9 cellular contexts compared by ENCODE assay signal in the genomic region with DNA sequence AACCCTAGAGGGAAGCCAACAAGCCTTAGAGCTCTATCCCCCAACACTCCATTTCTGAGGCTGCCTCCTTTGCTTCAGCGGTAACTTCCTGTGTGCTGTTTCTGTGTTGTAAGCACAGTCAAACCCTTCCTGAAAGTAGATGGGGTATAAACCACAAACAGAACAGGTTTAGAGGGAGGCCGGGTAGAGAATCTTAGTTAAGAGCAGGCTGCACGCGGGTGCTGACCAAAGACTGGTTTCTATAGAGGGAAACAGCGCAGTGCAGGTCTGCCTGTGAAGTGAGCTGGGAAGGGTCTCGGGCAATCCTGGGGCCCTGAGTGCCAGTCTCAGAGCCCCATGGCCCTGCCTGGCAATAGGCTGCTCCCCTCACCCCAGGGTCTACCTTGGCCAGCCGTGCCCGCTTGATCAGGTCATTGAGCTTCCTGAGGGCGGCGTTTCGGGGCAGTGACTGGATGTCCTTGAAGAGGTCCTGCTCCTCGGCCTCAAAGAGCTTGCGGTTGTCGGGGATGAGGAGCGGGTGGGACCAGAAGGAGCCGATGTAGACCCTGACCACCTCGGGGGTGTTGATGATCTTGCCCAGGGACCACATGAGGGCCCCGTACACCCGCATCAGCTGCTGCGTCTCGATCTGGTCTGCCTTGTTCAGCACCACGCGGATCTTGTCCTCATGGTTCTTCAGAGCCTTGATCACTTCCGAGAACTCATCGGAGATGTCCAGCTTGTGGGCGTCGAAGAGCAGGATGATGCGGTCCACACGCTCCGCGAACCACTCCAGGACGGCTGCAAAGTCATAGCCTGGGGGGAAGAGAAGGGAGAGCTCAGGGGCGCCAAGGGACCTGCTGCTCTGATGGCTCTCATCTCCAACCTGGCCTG. TPM values are rescaled to one million over a fixed set of nuclear protein-coding genes. Genes with fewer than 3 reads are reported as not detected.
DNase-seq lines count a peak whose midpoint lies in the region; ATAC-seq, FAIRE-seq and TF ChIP-seq lines count a peak whose summit lies in the region.
"Had no signal": no experiment of that assay in that cellular context is flagged by ENCODE, and none has a peak within 500 bp of the region (broad histone marks: within the 10 kb centered on the region; RNA-seq: fewer than 3 reads in every experiment).

No MANE protein-coding gene starts in this region.

- H2AFZ ChIP-seq in K562 (ENCODE audit: low read depth, low read length) (no peak overlapping the region), PC-3 (ENCODE audit: low read length) (no peak overlapping the region)

- H3K9me3 Mint-ChIP-seq in progenitor cell of endocrine pancreas (ENCODE audit: low read depth) = no peaks in the 10 kb centered on the region

- no peak for TF ChIP-seq RAD21 in K562 (CRISPR knock-in tag; conservative IDR thresholded peaks at IDR 0.05 in 1 of 2, IDR thresholded peaks at IDR 0.05 in 1 of 2)

- intact Hi-C loops in K562 (cut with micrococcal nuclease) (no loop called here), PC-3 (cut with micrococcal nuclease) (no loop called here)

- H3K4me1 Mint-ChIP-seq in progenitor cell of endocrine pancreas (ENCODE audit: low read depth) = peaks cover 1% of the 10 kb centered on the region

- peaks cover 40% of the 10 kb centered on the region for H3K79me2 ChIP-seq in K562 (ENCODE audit: control insufficient read depth, insufficient read depth, low read length)
- H3K79me2 ChIP-seq in PC-3 (ENCODE audit: low read length) = peaks cover 79% of the 10 kb centered on the region

- H3F3A ChIP-seq in PC-3 (ENCODE audit: low read length, unreplicated experiment) = peaks cover 4% of the 10 kb centered on the region

- 93% methylated on average over 28 of the region's 33 CpGs for WGBS in K562 (ENCODE audit: insufficient coverage, low coverage, missing lambda C conversion rate)

- H3K4me1 ChIP-seq in K562 (replicated peaks in 1 of 2; ENCODE audit: control insufficient read depth in 2 of 2, insufficient read depth in 2 of 2, low read length in 2 of 2) (peaks cover 28 to 56% of the 10 kb centered on the region in 2 experiments), PC-3 (ENCODE audit: insufficient read depth, low read length) (peaks cover 60% of the 10 kb centered on the region)

- H3K27ac ChIP-seq in K562 (ENCODE audit: extremely low read depth, low read depth, low read length) = no peak overlapping the region
- H3K27ac ChIP-seq in PC-3 (ENCODE audit: low read length) = no peak overlapping the region

- H3K36me3 ChIP-seq in K562 (ENCODE audit: control insufficient read depth, insufficient read depth, low read length) = peaks cover 49% of the 10 kb centered on the region; the same call in 2 of the 3 replicates
- peaks cover 36% of the 10 kb centered on the region for H3K36me3 ChIP-seq in PC-3 (ENCODE audit: low read depth, low read length)

- no peaks in the 10 kb centered on the region for H3K9me2 ChIP-seq in PC-3 (replicated peaks; ENCODE audit: low read length)

- H4K20me1 ChIP-seq in K562 (replicated peaks; ENCODE audit: control insufficient read depth, insufficient read depth, low read length) (no peaks in the 10 kb centered on the region), PC-3 (ENCODE audit: low read length) (peaks cover 19% of the 10 kb centered on the region; the same call in 1 of the 2 replicates)

- DNase-seq in NOMO-1 treated with DMSO at 0.1 percent for 48 hours (lab: John Stamatoyannopoulos, UW; ENCODE audit: unreplicated experiment) (peak; percentile 90), K562 (ENCODE audit: extremely low read depth in 1 of 4, low spot score in 3 of 4) (no peak), progenitor cell of endocrine pancreas (ENCODE audit: low spot score, unreplicated experiment) (no peak), PC-3 (no peak), A172 (ENCODE audit: low spot score) (no peak)
- DNase-seq in stimulated activated naive CD8-positive, alpha-beta T cell treated with anti-CD3 and anti-CD28 coated beads, Interleukin-15, Interleukin-2, amounts not matched to agents 100 U/mL and 50 U/mL, for 24 hours = peak; percentile 70

- H3K27me3 ChIP-seq in K562 (ENCODE audit: control insufficient read depth in 2 of 2, insufficient read depth in 2 of 2, low read length in 2 of 2) (no peaks in the 10 kb centered on the region), PC-3 (ENCODE audit: low read length) (no peaks in the 10 kb centered on the region)

- no peaks in the 10 kb centered on the region for H3K9me1 ChIP-seq in K562 (ENCODE audit: control insufficient read depth, insufficient read depth, low read length)

- peaks cover 7% of the 10 kb centered on the region for H3K36me3 Mint-ChIP-seq in progenitor cell of endocrine pancreas (ENCODE audit: insufficient read depth)

- H3K4me2 ChIP-seq in K562 (ENCODE audit: insufficient read depth, low read length) (no peak overlapping the region), PC-3 (ENCODE audit: low read length) (no peak overlapping the region)

- H3K4me3 Mint-ChIP-seq in progenitor cell of endocrine pancreas (ENCODE audit: low read depth) = no peak overlapping the region

- POLR2A ChIA-PET in K562 (lab: Yijun Ruan, JAX) (interaction anchor here (0.6 to 2.6 kb wide), 5 partner anchors 10 to 1188 kb away, joined by 3 to 8 read pairs (median 5); no protein-coding TSS in a partner anchor), PC-3 (lab: Charles Lee; ENCODE audit: unreplicated experiment) (interaction anchor here (1.1 kb wide), 1 partner anchor 9 kb away, joined by 4 read pairs; no protein-coding TSS in a partner anchor)

- BruUV-seq in K562 (replicated peaks; lab: Mats Ljungman, UMichigan) = no TSS peak
- no TSS peak for BruUV-seq in PC-3 (replicated peaks; lab: Mats Ljungman, UMichigan)

- H3K9me3 ChIP-seq in K562 (replicated peaks; ENCODE audit: control insufficient read depth, insufficient read depth, low read depth, low read length) = no peaks in the 10 kb centered on the region
- H3K9me3 ChIP-seq in PC-3 (ENCODE audit: low read length) = no peaks in the 10 kb centered on the region

- no peak overlapping the region for H3K4me3 ChIP-seq in K562
- no peak overlapping the region for H3K4me3 ChIP-seq in PC-3 (ENCODE audit: low read length)

- H3K9ac ChIP-seq in K562 (ENCODE audit: insufficient read depth in 1 of 2, low read depth in 2 of 2, low read length in 2 of 2) (peak overlapping the region in 1 of 2 experiments; percentile 26; a peak in 1 of 4 replicates), PC-3 (ENCODE audit: low read length) (no peak overlapping the region)

- no peak for FAIRE-seq in K562 (lab: Jason Lieb, UNC)
- FAIRE-seq: islet of Langerhans had no signal

- no peak for TF ChIP-seq CTCF in K562 (IDR thresholded peaks at IDR 0.05 in 2 of 3, conservative IDR thresholded peaks at IDR 0.05 in 1 of 3; ENCODE audit: insufficient read depth in 2 of 3, low read depth in 1 of 3, low read length in 3 of 3)
- TF ChIP-seq CTCF in progenitor cell of endocrine pancreas (IDR thresholded peaks at IDR 0.05; ENCODE audit: unreplicated experiment) = no peak
- TF ChIP-seq CTCF in PC-3 (conservative IDR thresholded peaks at IDR 0.05; ENCODE audit: low read depth, low read length) = no peak

- TF ChIP-seq EP300 in K562 (IDR thresholded peaks at IDR 0.05; ENCODE audit: low read length) = no peak

- no peak overlapping the region for H3K27ac Mint-ChIP-seq in progenitor cell of endocrine pancreas

- TF ChIP-seq POLR2A in K562 (conservative IDR thresholded peaks at IDR 0.05) = no peak

- CTCF ChIA-PET in K562 (lab: Yijun Ruan, JAX; ENCODE audit: low intra/inter-chr PET ratio) (no interaction called here), PC-3 (lab: Charles Lee) (no interaction called here)

- no peaks in the 10 kb centered on the region for H3K27me3 Mint-ChIP-seq in progenitor cell of endocrine pancreas

- in situ Hi-C loops in K562 (cut with MboI) = no loop called here

- ATAC-seq in GM18868 (IDR thresholded peaks at IDR 0.05; ENCODE audit: unreplicated experiment) = peak; percentile 73
- ATAC-seq in HG02642 (IDR thresholded peaks at IDR 0.05; ENCODE audit: poor library complexity, unreplicated experiment) = peak; percentile 67
- no peak for ATAC-seq in K562
- peak; percentile 66 for ATAC-seq in stimulated activated naive CD8-positive, alpha-beta T cell treated with anti-CD3 and anti-CD28 coated beads, Interleukin-15, Interleukin-2, amounts not matched to agents 100 U/mL and 50 U/mL, for 24 hours
- ATAC-seq in PC-3 = no peak

RNA-seq across cellular contexts. Expression of gene CDC42BPG, which starts 15.3 kb away (rescaled TPM):
- total RNA-seq in K562 (2011; cell fraction: chromatin; rRNA removed; ENCODE audit: low replicate concordance) = 19.1 and 64.6 TPM in 2 replicates
- 33.3 and 37.9 TPM in 2 replicates for total RNA-seq in K562 (2011; cell fraction: nucleolus; rRNA removed)
- total RNA-seq in K562 (2011; cell fraction: nucleoplasm; rRNA removed) = 16.2 and 19.7 TPM in 2 replicates
- 4.0 and 7.1 TPM in 2 replicates for total RNA-seq in K562 (2014; rRNA removed)
- total RNA-seq in K562 (2014; rRNA removed; fragmentation: Illumina TruSeq; extraction: Trizol) = 0.99 and 1.1 TPM in 2 replicates
- 2.1 and 2.5 TPM in 2 replicates for total RNA-seq in K562 (2015; rRNA removed; fragmentation: Illumina TruSeq; extraction: Trizol)
- total RNA-seq in K562 (2021) = 7.4 and 8.8 TPM in 2 replicates
- polyA plus RNA-seq in K562 (2011; rRNA removed) = 2.2 and 3.6 TPM in 2 replicates
- 2.0 and 4.5 TPM in 2 replicates for polyA plus RNA-seq in K562 (2011; cell fraction: cytosol; rRNA removed)
- 15.1 and 28.5 TPM in 2 replicates for polyA plus RNA-seq in K562 (2011; cell fraction: nucleus; rRNA removed)
- 4.7 and 6.3 TPM in 2 replicates for polyA plus RNA-seq in K562 (2012)
- polyA plus RNA-seq in K562 (2014; fragmentation: Illumina TruSeq; extraction: Trizol) = 1.8 and 4.6 TPM in 2 replicates
- polyA plus RNA-seq in K562 (2014; fragmentation: Nextera tagmentation; extraction: Ambion mirVana) = under 1 TPM; 0.04 to 0.08 TPM
- 7.9 and 11.8 TPM in 2 replicates for polyA plus RNA-seq in K562 (2014; rRNA removed)
- polyA minus RNA-seq in K562 (2011; rRNA and poly(A)+ RNA removed) = 2.1 and 3.0 TPM in 2 replicates
- 3.2 and 3.5 TPM in 2 replicates for polyA minus RNA-seq in K562 (2011; cell fraction: cytosol; rRNA and poly(A)+ RNA removed)
- 12.1 and 12.2 TPM in 2 replicates for polyA minus RNA-seq in K562 (2011; cell fraction: nucleus; rRNA and poly(A)+ RNA removed)
- 20.1 and 21.1 TPM in 2 replicates for total RNA-seq in progenitor cell of endocrine pancreas
- total RNA-seq in PC-3 (2014; rRNA removed) = 14.5 and 30.5 TPM in 2 replicates
- 3.7 and 4.1 TPM in 2 replicates for total RNA-seq in A172 (2014; rRNA removed; shearing (Covaris generic))

RNA-seq across cellular contexts. Expression of gene EHD1, which starts 18.6 kb away (rescaled TPM):
- 20.8 and 92.1 TPM in 2 replicates for total RNA-seq in K562 (2011; cell fraction: chromatin; rRNA removed; ENCODE audit: low replicate concordance)
- 57.7 and 64.3 TPM in 2 replicates for total RNA-seq in K562 (2011; cell fraction: nucleolus; rRNA removed)
- total RNA-seq in K562 (2011; cell fraction: nucleoplasm; rRNA removed) = 24.2 and 37.8 TPM in 2 replicates
- total RNA-seq in K562 (2014; rRNA removed) (39.1 and 40.0 TPM in 2 replicates), K562 (2014; rRNA removed; fragmentation: Illumina TruSeq; extraction: Trizol) (7.2 and 11.5 TPM in 2 replicates), K562 (2015; rRNA removed; fragmentation: Illumina TruSeq; extraction: Trizol) (12.7 and 12.9 TPM in 2 replicates), K562 (2021) (65.0 and 69.6 TPM in 2 replicates), progenitor cell of endocrine pancreas (55.0 and 57.2 TPM in 2 replicates), PC-3 (2014; rRNA removed) (340 and 370 TPM in 2 replicates)
- polyA plus RNA-seq in K562 (2011; rRNA removed) (16.4 and 34.2 TPM in 2 replicates), K562 (2014; fragmentation: Illumina TruSeq; extraction: Trizol) (41.0 and 45.1 TPM in 2 replicates), K562 (2014; fragmentation: Nextera tagmentation; extraction: Ambion mirVana) (under 1 TPM; 0.46 to 0.59 TPM), K562 (2014; rRNA removed) (26.8 and 27.3 TPM in 2 replicates)
- polyA plus RNA-seq in K562 (2011; cell fraction: cytosol; rRNA removed) = 30.6 and 56.6 TPM in 2 replicates
- polyA plus RNA-seq in K562 (2011; cell fraction: nucleus; rRNA removed) = 30.2 and 48.9 TPM in 2 replicates
- polyA plus RNA-seq in K562 (2012) = 38.5 and 52.8 TPM in 2 replicates
- polyA minus RNA-seq in K562 (2011; rRNA and poly(A)+ RNA removed) = 26.8 and 39.2 TPM in 2 replicates
- polyA minus RNA-seq in K562 (2011; cell fraction: cytosol; rRNA and poly(A)+ RNA removed) = 50.9 and 64.3 TPM in 2 replicates
- 17.4 and 22.8 TPM in 2 replicates for polyA minus RNA-seq in K562 (2011; cell fraction: nucleus; rRNA and poly(A)+ RNA removed)
- 81.4 and 117 TPM in 2 replicates for total RNA-seq in A172 (2014; rRNA removed; shearing (Covaris generic))

RNA-seq across cellular contexts. Expression of gene MEN1, which starts 49.4 kb away (rescaled TPM):
- 33.3 and 80.8 TPM in 2 replicates for total RNA-seq in K562 (2011; cell fraction: chromatin; rRNA removed; ENCODE audit: low replicate concordance)
- total RNA-seq in K562 (2011; cell fraction: nucleolus; rRNA removed) = 78.7 and 86.4 TPM in 2 replicates
- 51.5 and 54.8 TPM in 2 replicates for total RNA-seq in K562 (2011; cell fraction: nucleoplasm; rRNA removed)
- 24.3 and 29.4 TPM in 2 replicates for total RNA-seq in K562 (2014; rRNA removed)
- total RNA-seq in K562 (2014; rRNA removed; fragmentation: Illumina TruSeq; extraction: Trizol) = 6.3 and 7.3 TPM in 2 replicates
- total RNA-seq in K562 (2015; rRNA removed; fragmentation: Illumina TruSeq; extraction: Trizol) = 12.3 and 15.0 TPM in 2 replicates
- 55.7 and 57.2 TPM in 2 replicates for total RNA-seq in K562 (2021)
- polyA plus RNA-seq in K562 (2011; rRNA removed) = 19.3 and 34.7 TPM in 2 replicates
- polyA plus RNA-seq in K562 (2011; cell fraction: cytosol; rRNA removed) = 22.5 and 54.7 TPM in 2 replicates
- 88.7 and 149 TPM in 2 replicates for polyA plus RNA-seq in K562 (2011; cell fraction: nucleus; rRNA removed)
- polyA plus RNA-seq in K562 (2012) = 41.1 and 44.4 TPM in 2 replicates
- polyA plus RNA-seq in K562 (2014; fragmentation: Illumina TruSeq; extraction: Trizol) = 42.7 and 48.3 TPM in 2 replicates
- 1 to 10 TPM; 3.4 to 3.9 TPM for polyA plus RNA-seq in K562 (2014; fragmentation: Nextera tagmentation; extraction: Ambion mirVana)
- 40.5 and 42.5 TPM in 2 replicates for polyA plus RNA-seq in K562 (2014; rRNA removed)
- 6.3 and 9.1 TPM in 2 replicates for polyA minus RNA-seq in K562 (2011; rRNA and poly(A)+ RNA removed)
- polyA minus RNA-seq in K562 (2011; cell fraction: cytosol; rRNA and poly(A)+ RNA removed) = 24.1 and 29.2 TPM in 2 replicates
- 19.9 and 21.0 TPM in 2 replicates for polyA minus RNA-seq in K562 (2011; cell fraction: nucleus; rRNA and poly(A)+ RNA removed)
- 54.6 and 61.5 TPM in 2 replicates for total RNA-seq in progenitor cell of endocrine pancreas
- 46.1 and 54.1 TPM in 2 replicates for total RNA-seq in PC-3 (2014; rRNA removed)
- total RNA-seq in A172 (2014; rRNA removed; shearing (Covaris generic)) = 14.3 and 15.0 TPM in 2 replicates

RNA-seq across cellular contexts. Expression of gene MAP4K2, which starts 56.8 kb away (rescaled TPM):
- total RNA-seq in K562 (2011; cell fraction: chromatin; rRNA removed; ENCODE audit: low replicate concordance) = 11.3 and 40.1 TPM in 2 replicates
- total RNA-seq in K562 (2011; cell fraction: nucleolus; rRNA removed) = 20.5 and 22.5 TPM in 2 replicates
- total RNA-seq in K562 (2011; cell fraction: nucleoplasm; rRNA removed) = 7.3 and 11.7 TPM in 2 replicates
- total RNA-seq in K562 (2014; rRNA removed) (9.6 and 13.7 TPM in 2 replicates), K562 (2014; rRNA removed; fragmentation: Illumina TruSeq; extraction: Trizol) (3.4 and 4.9 TPM in 2 replicates), K562 (2015; rRNA removed; fragmentation: Illumina TruSeq; extraction: Trizol) (7.0 and 8.5 TPM in 2 replicates), K562 (2021) (13.9 and 14.5 TPM in 2 replicates), progenitor cell of endocrine pancreas (12.7 and 13.3 TPM in 2 replicates), PC-3 (2014; rRNA removed) (55.6 and 57.0 TPM in 2 replicates)
- polyA plus RNA-seq in K562 (2011; rRNA removed) (7.3 and 11.2 TPM in 2 replicates), K562 (2014; fragmentation: Illumina TruSeq; extraction: Trizol) (8.5 and 12.2 TPM in 2 replicates), K562 (2014; fragmentation: Nextera tagmentation; extraction: Ambion mirVana) (under 1 TPM; 0.13 to 0.39 TPM), K562 (2014; rRNA removed) (10.5 and 11.6 TPM in 2 replicates)
- polyA plus RNA-seq in K562 (2011; cell fraction: cytosol; rRNA removed) = 11.2 and 14.4 TPM in 2 replicates
- 40.2 and 43.0 TPM in 2 replicates for polyA plus RNA-seq in K562 (2011; cell fraction: nucleus; rRNA removed)
- polyA plus RNA-seq in K562 (2012) = 9.6 and 14.0 TPM in 2 replicates
- polyA minus RNA-seq in K562 (2011; rRNA and poly(A)+ RNA removed) = 5.1 and 6.7 TPM in 2 replicates
- polyA minus RNA-seq in K562 (2011; cell fraction: cytosol; rRNA and poly(A)+ RNA removed) = 8.8 and 11.1 TPM in 2 replicates
- 5.8 and 12.4 TPM in 2 replicates for polyA minus RNA-seq in K562 (2011; cell fraction: nucleus; rRNA and poly(A)+ RNA removed)
- 30.8 and 40.5 TPM in 2 replicates for total RNA-seq in A172 (2014; rRNA removed; shearing (Covaris generic))

RNA-seq across cellular contexts. Expression of gene ATG2A, which starts 57.2 kb away (rescaled TPM):
- total RNA-seq in K562 (2011; cell fraction: chromatin; rRNA removed; ENCODE audit: low replicate concordance) = 50.6 and 183 TPM in 2 replicates
- 131 and 133 TPM in 2 replicates for total RNA-seq in K562 (2011; cell fraction: nucleolus; rRNA removed)
- total RNA-seq in K562 (2011; cell fraction: nucleoplasm; rRNA removed) = 70.0 and 70.2 TPM in 2 replicates
- 22.2 and 22.4 TPM in 2 replicates for total RNA-seq in K562 (2014; rRNA removed)
- 3.2 and 3.6 TPM in 2 replicates for total RNA-seq in K562 (2014; rRNA removed; fragmentation: Illumina TruSeq; extraction: Trizol)
- total RNA-seq in K562 (2015; rRNA removed; fragmentation: Illumina TruSeq; extraction: Trizol) = 6.2 and 7.7 TPM in 2 replicates
- 37.7 and 45.9 TPM in 2 replicates for total RNA-seq in K562 (2021)
- 4.6 and 11.2 TPM in 2 replicates for polyA plus RNA-seq in K562 (2011; rRNA removed)
- 6.2 and 17.3 TPM in 2 replicates for polyA plus RNA-seq in K562 (2011; cell fraction: cytosol; rRNA removed)
- 42.8 and 78.0 TPM in 2 replicates for polyA plus RNA-seq in K562 (2011; cell fraction: nucleus; rRNA removed)
- 22.5 and 32.9 TPM in 2 replicates for polyA plus RNA-seq in K562 (2012)
- 5.2 and 15.8 TPM in 2 replicates for polyA plus RNA-seq in K562 (2014; fragmentation: Illumina TruSeq; extraction: Trizol)
- under 1 TPM; 0.25 to 0.53 TPM for polyA plus RNA-seq in K562 (2014; fragmentation: Nextera tagmentation; extraction: Ambion mirVana)
- polyA plus RNA-seq in K562 (2014; rRNA removed) = 21.0 and 21.6 TPM in 2 replicates
- polyA minus RNA-seq in K562 (2011; rRNA and poly(A)+ RNA removed) = 5.7 and 7.2 TPM in 2 replicates
- polyA minus RNA-seq in K562 (2011; cell fraction: cytosol; rRNA and poly(A)+ RNA removed) = 18.2 and 19.4 TPM in 2 replicates
- 45.1 and 49.8 TPM in 2 replicates for polyA minus RNA-seq in K562 (2011; cell fraction: nucleus; rRNA and poly(A)+ RNA removed)
- 33.2 and 35.0 TPM in 2 replicates for total RNA-seq in progenitor cell of endocrine pancreas
- total RNA-seq in PC-3 (2014; rRNA removed) = 45.6 and 51.4 TPM in 2 replicates
- 10.7 and 15.1 TPM in 2 replicates for total RNA-seq in A172 (2014; rRNA removed; shearing (Covaris generic))

Comparison
In these comparisons a context has a peak if more than half of its experiments do, and no peak if none do; other contexts are left out.
1. ATAC-seq: peak in GM18868 (single experiment), HG02642 (single experiment) and stimulated activated naive CD8-positive, alpha-beta T cell treated with anti-CD3 and anti-CD28 coated beads, Interleukin-15, Interleukin-2, amounts not matched to agents 100 U/mL and 50 U/mL, for 24 hours (single experiment); none in K562 (single experiment) and PC-3 (single experiment).
2. DNase-seq: peak in NOMO-1 treated with DMSO at 0.1 percent for 48 hours (single experiment) and stimulated activated naive CD8-positive, alpha-beta T cell treated with anti-CD3 and anti-CD28 coated beads, Interleukin-15, Interleukin-2, amounts not matched to agents 100 U/mL and 50 U/mL, for 24 hours (single experiment); none in K562 (0 of 4), progenitor cell of endocrine pancreas (single experiment), PC-3 (single experiment) and A172 (single experiment).